In genomic region chr2:72678036-72678435, GRCh38 we compare ENCODE assay signal across 15 cellular contexts.
DNase-seq lines count a peak whose midpoint lies in the region; ATAC-seq and TF ChIP-seq lines count a peak whose summit lies in the region.
"Had no signal": no experiment of that assay in that cellular context is flagged by ENCODE, and none has a peak within 500 bp of the region (broad histone marks: within the 10 kb centered on the region; RNA-seq: fewer than 3 reads in every experiment).

No MANE protein-coding gene starts in this region.

- no peaks in the 10 kb centered on the region for H3K27me3 ChIP-seq in H7 (ENCODE audit: control insufficient read depth, insufficient read depth, low read length)
- no peaks in the 10 kb centered on the region for H3K27me3 ChIP-seq in right atrium auricular region

- H3K9me3 ChIP-seq in right atrium auricular region = no peaks in the 10 kb centered on the region

- DNase-seq in EH (ENCODE audit: low read depth) (peak; percentile 33), H7 (no peak), iPS-NIHi11 (ENCODE audit: low spot score) (no peak), right atrium auricular region (ENCODE audit: low spot score) (no peak)
- DNase-seq in activated T-cell treated with anti-CD3 and anti-CD28 coated beads, Interleukin-2, amount 50 U/mL, for 72 hours = no peak
- DNase-seq: activated naive CD4-positive, alpha-beta T cell treated with Interleukin-2 at 50 U/mL for 16 hours; cerebellar nuclear complex; erythroblast; HCEC 1CT; NCI-H1048; NCI-H446 treated with DMSO at 0.1 percent for 48 hours; RPMI8226 had no signal

- H3K9me3 Mint-ChIP-seq in activated T-cell treated with anti-CD3 and anti-CD28 coated beads, Interleukin-2, amount 50 U/mL, for 72 hours = no peaks in the 10 kb centered on the region

- H3K4me3 ChIP-seq in H7 (ENCODE audit: insufficient read depth, low read depth, low read length) (no peak overlapping the region), right atrium auricular region (no peak overlapping the region)

- no peak for TF ChIP-seq CTCF in right atrium auricular region (IDR thresholded peaks at IDR 0.05)

- H3K36me3 ChIP-seq in H7 (replicated peaks; ENCODE audit: control insufficient read depth, insufficient read depth, low read length) = no peaks in the 10 kb centered on the region
- H3K36me3 ChIP-seq in right atrium auricular region = no peaks in the 10 kb centered on the region

- H3K27ac ChIP-seq in right atrium auricular region = no peak overlapping the region

- no peaks in the 10 kb centered on the region for H3K27me3 Mint-ChIP-seq in activated T-cell treated with anti-CD3 and anti-CD28 coated beads, Interleukin-2, amount 50 U/mL, for 72 hours (ENCODE audit: low read depth)

- no peaks in the 10 kb centered on the region for H3K4me1 Mint-ChIP-seq in activated T-cell treated with anti-CD3 and anti-CD28 coated beads, Interleukin-2, amount 50 U/mL, for 72 hours (ENCODE audit: low read depth)

- H3K27ac Mint-ChIP-seq in activated T-cell treated with anti-CD3 and anti-CD28 coated beads, Interleukin-2, amount 50 U/mL, for 72 hours = no peak overlapping the region

- H3K36me3 Mint-ChIP-seq in activated T-cell treated with anti-CD3 and anti-CD28 coated beads, Interleukin-2, amount 50 U/mL, for 72 hours (ENCODE audit: insufficient read depth in 2 of 2) = no peaks in the 10 kb centered on the region

- H3K4me3 Mint-ChIP-seq in activated T-cell treated with anti-CD3 and anti-CD28 coated beads, Interleukin-2, amount 50 U/mL, for 72 hours = no peak overlapping the region

- peaks cover 0 to 28% of the 10 kb centered on the region in 2 donors for H3K4me1 ChIP-seq in right atrium auricular region

- peak; percentile 87 for ATAC-seq in GM19397 (IDR thresholded peaks at IDR 0.05; ENCODE audit: unreplicated experiment)
- ATAC-seq in HG02938 (IDR thresholded peaks at IDR 0.05; ENCODE audit: unreplicated experiment) = peak; percentile 79
- ATAC-seq in HG03571 (IDR thresholded peaks at IDR 0.05; ENCODE audit: unreplicated experiment) = peak; percentile 81
- no peak for ATAC-seq in activated T-cell treated with anti-CD3 and anti-CD28 coated beads, Interleukin-2, amount 50 U/mL, for 72 hours (replicated peaks in 1 of 2)

Comparison
In these comparisons a context has a peak if more than half of its experiments do, and no peak if none do; other contexts are left out.
1. ATAC-seq: peak in GM19397 (single experiment), HG02938 (single experiment) and HG03571 (single experiment); none in activated T-cell treated with anti-CD3 and anti-CD28 coated beads, Interleukin-2, amount 50 U/mL, for 72 hours (0 of 2).